In genomic region chr12:89253483-89253882, GRCh38 we compare ENCODE assay signal across 17 cellular contexts.
A peak's percentile ranks its signal among the peaks of the same experiment; 100 is the strongest.
DNase-seq lines count a peak whose midpoint lies in the region; ATAC-seq, FAIRE-seq and TF ChIP-seq lines count a peak whose summit lies in the region.
"Had no signal": no experiment of that assay in that cellular context is flagged by ENCODE, and none has a peak within 500 bp of the region (broad histone marks: within the 10 kb centered on the region; RNA-seq: fewer than 3 reads in every experiment).

No MANE protein-coding gene starts in this region.

- DNase-seq in NCI-H446 treated with DMSO at 0.1 percent for 48 hours (lab: John Stamatoyannopoulos, UW) = peak; percentile 52
- DNase-seq in endothelial cell of umbilical vein (ENCODE audit: low read depth, low spot score) = no peak
- DNase-seq in stimulated activated effector memory CD8-positive, alpha-beta T cell treated with anti-CD3 and anti-CD28 coated beads, Interleukin-12 subunit alpha, Interleukin-12 subunit beta, amount 100 ng/mL, for 72 hours (ENCODE audit: low spot score in 2 of 2) = no peak
- no peak for DNase-seq in anterior cingulate cortex (lab: John Stamatoyannopoulos, UW)
- DNase-seq in GM10266 (ENCODE audit: extremely low spot score) = no peak
- DNase-seq: BE2C; CD4-positive, alpha-beta memory T cell; DMS79; EL; GM23248 had no signal

- POLR2A ChIA-PET in HEK293 (lab: Yijun Ruan, JAX) (no interaction called here), endothelial cell of umbilical vein (lab: Charles Lee) (no interaction called here)

- H3K27ac Mint-ChIP-seq in stimulated activated effector memory CD8-positive, alpha-beta T cell treated with anti-CD3 and anti-CD28 coated beads, Interleukin-12 subunit alpha, Interleukin-12 subunit beta, amount 100 ng/mL, for 72 hours = peak overlapping the region; percentile 69
- H3K27ac Mint-ChIP-seq: CD4-positive, alpha-beta memory T cell; IgD-negative memory B cell had no signal

- no peaks in the 10 kb centered on the region for H4K20me1 ChIP-seq in endothelial cell of umbilical vein (replicated peaks; ENCODE audit: control insufficient read depth, extremely low read depth, insufficient read depth, low read length)

- dilution Hi-C loops in endothelial cell of umbilical vein (cut with MboI; ENCODE audit: extremely low pct_ligation_motif_present, low sequenced_read_pairs) = no loop called here

- H2AFZ ChIP-seq in endothelial cell of umbilical vein (ENCODE audit: low read depth, low read length) = no peak overlapping the region
- H2AFZ ChIP-seq: GM23248 had no signal

- no TSS peak for BruUV-seq in endothelial cell of umbilical vein (replicated peaks; lab: Mats Ljungman, UMichigan)

- no peak for TF ChIP-seq POLR2A in endothelial cell of umbilical vein (IDR thresholded peaks at IDR 0.05; ENCODE audit: low read depth, low read length)

- H3K79me2 ChIP-seq in endothelial cell of umbilical vein (ENCODE audit: control insufficient read depth, insufficient read depth, low read length) = no peaks in the 10 kb centered on the region

- no peak for ATAC-seq in stimulated activated effector memory CD8-positive, alpha-beta T cell treated with anti-CD3 and anti-CD28 coated beads, Interleukin-12 subunit alpha, Interleukin-12 subunit beta, amount 100 ng/mL, for 72 hours
- ATAC-seq in GM18858 (IDR thresholded peaks at IDR 0.05; ENCODE audit: unreplicated experiment) = no peak

- H3K4me3 Mint-ChIP-seq in stimulated activated effector memory CD8-positive, alpha-beta T cell treated with anti-CD3 and anti-CD28 coated beads, Interleukin-12 subunit alpha, Interleukin-12 subunit beta, amount 100 ng/mL, for 72 hours = no peak overlapping the region
- H3K4me3 Mint-ChIP-seq: CD4-positive, alpha-beta memory T cell; IgD-negative memory B cell had no signal

- intact Hi-C loops in endothelial cell of umbilical vein (cut with micrococcal nuclease) = no loop called here

- H3K9me1 ChIP-seq in endothelial cell of umbilical vein (replicated peaks; ENCODE audit: control insufficient read depth, extremely low read depth, insufficient read depth, low read length) = no peaks in the 10 kb centered on the region

- H3K4me1 ChIP-seq in HEK293 (ENCODE audit: control insufficient read depth, insufficient read depth, low read length) (no peaks in the 10 kb centered on the region), endothelial cell of umbilical vein (ENCODE audit: control insufficient read depth, extremely low read depth, insufficient read depth, low read length) (no peaks in the 10 kb centered on the region)

- no peaks in the 10 kb centered on the region for H3K9me3 ChIP-seq in HEK293 (ENCODE audit: control insufficient read depth, insufficient read depth, low read depth, low read length)
- no peaks in the 10 kb centered on the region for H3K9me3 ChIP-seq in endothelial cell of umbilical vein (replicated peaks; ENCODE audit: control insufficient read depth, insufficient read depth, low read length)
- H3K9me3 ChIP-seq: BE2C had no signal

- no peaks in the 10 kb centered on the region for H3K36me3 ChIP-seq in HEK293 (ENCODE audit: control insufficient read depth in 2 of 2, insufficient read depth in 1 of 2, low read length in 2 of 2)
- no peaks in the 10 kb centered on the region for H3K36me3 ChIP-seq in endothelial cell of umbilical vein (ENCODE audit: control insufficient read depth in 2 of 2, extremely low read depth in 1 of 2, insufficient read depth in 2 of 2, low read length in 2 of 2)
- H3K36me3 ChIP-seq: BE2C had no signal

- H3K4me1 Mint-ChIP-seq in stimulated activated effector memory CD8-positive, alpha-beta T cell treated with anti-CD3 and anti-CD28 coated beads, Interleukin-12 subunit alpha, Interleukin-12 subunit beta, amount 100 ng/mL, for 72 hours = peaks cover 46% of the 10 kb centered on the region

- H3K36me3 Mint-ChIP-seq in stimulated activated effector memory CD8-positive, alpha-beta T cell treated with anti-CD3 and anti-CD28 coated beads, Interleukin-12 subunit alpha, Interleukin-12 subunit beta, amount 100 ng/mL, for 72 hours = no peaks in the 10 kb centered on the region
- H3K36me3 Mint-ChIP-seq: CD4-positive, alpha-beta memory T cell; IgD-negative memory B cell had no signal

- no peak for FAIRE-seq in endothelial cell of umbilical vein (lab: Jason Lieb, UNC)
- FAIRE-seq: A204.1, G401.6, H54 had no signal

- H3K9me3 Mint-ChIP-seq in stimulated activated effector memory CD8-positive, alpha-beta T cell treated with anti-CD3 and anti-CD28 coated beads, Interleukin-12 subunit alpha, Interleukin-12 subunit beta, amount 100 ng/mL, for 72 hours = peaks cover 8% of the 10 kb centered on the region

- H3K27me3 ChIP-seq in endothelial cell of umbilical vein (ENCODE audit: control insufficient read depth in 2 of 2, insufficient read depth in 2 of 2, low read length in 2 of 2) = no peaks in the 10 kb centered on the region
- H3K27me3 ChIP-seq: BE2C had no signal

- no peak overlapping the region for H3K4me2 ChIP-seq in endothelial cell of umbilical vein (ENCODE audit: insufficient read depth, low read length)

- H3K4me3 ChIP-seq in HEK293 (ENCODE audit: low read depth, low read length) = no peak overlapping the region
- H3K4me3 ChIP-seq in endothelial cell of umbilical vein (replicated peaks in 1 of 3; ENCODE audit: insufficient read depth in 1 of 3, low read depth in 1 of 3, low read length in 3 of 3) = no peak overlapping the region
- H3K4me3 ChIP-seq: GM23248 had no signal

- CTCF ChIA-PET in HEK293 (lab: Yijun Ruan, JAX) = no interaction called here
- CTCF ChIA-PET in endothelial cell of umbilical vein (lab: Charles Lee) = no interaction called here

- H3K27ac ChIP-seq in HEK293 (ENCODE audit: extremely low read depth, low read depth, low read length) (no peak overlapping the region), endothelial cell of umbilical vein (ENCODE audit: insufficient read depth, low read depth, low read length) (no peak overlapping the region)
- H3K27ac ChIP-seq: C4-2B, GM23248 had no signal

- no peak for TF ChIP-seq CTCF in HEK293 (tag by site-specific recombination; IDR thresholded peaks at IDR 0.05)
- no peak for TF ChIP-seq CTCF in endothelial cell of umbilical vein (IDR thresholded peaks at IDR 0.05; ENCODE audit: extremely low read depth in 1 of 2, insufficient read depth in 1 of 2, low read depth in 1 of 2, low read length in 2 of 2)
- TF ChIP-seq CTCF in GM10266 (IDR thresholded peaks at IDR 0.05; ENCODE audit: control insufficient read depth, insufficient read depth, low read depth, missing control alignments) = no peak

- no peak overlapping the region for H3K9ac ChIP-seq in endothelial cell of umbilical vein (replicated peaks; ENCODE audit: extremely low read depth, insufficient read depth, low read length)
- H3K9ac ChIP-seq: GM23248 had no signal

TF ChIP-seq in HEK293, 187 proteins besides CTCF, POLR2A, EP300 and RAD21 (continues in another document):
- no peak for TF ChIP-seq WT1 (tag by site-specific recombination; IDR thresholded peaks at IDR 0.05)
- TF ChIP-seq ZNF571 (tag by site-specific recombination; IDR thresholded peaks at IDR 0.05) = no peak
- no peak for TF ChIP-seq ZNF830 (tag by site-specific recombination; IDR thresholded peaks at IDR 0.05; ENCODE audit: low read depth)
- TF ChIP-seq BCL6B (tag by site-specific recombination; IDR thresholded peaks at IDR 0.05) = 0 out of 2 replicates have a peak, but pooled peaks have one; percentile 32

TF ChIP-seq in endothelial cell of umbilical vein, 7 proteins besides CTCF, POLR2A, EP300 and RAD21:
- TF ChIP-seq FOS (IDR thresholded peaks at IDR 0.05; ENCODE audit: borderline replicate concordance, insufficient read depth, low read length) (peak; percentile 16), EZH2 (IDR thresholded peaks at IDR 0.05; ENCODE audit: borderline replicate concordance, low read depth, low read length, severe bottlenecking) (no peak), MYC (IDR thresholded peaks at IDR 0.05; ENCODE audit: low read depth, low read length) (no peak), GATA2 (IDR thresholded peaks at IDR 0.05; ENCODE audit: insufficient read depth, insufficient read length, low read depth, low read length) (no peak), JUN (IDR thresholded peaks at IDR 0.05; ENCODE audit: borderline replicate concordance, insufficient read depth, insufficient read length, low read depth) (no peak), MAX (IDR thresholded peaks at IDR 0.05; ENCODE audit: insufficient read depth, insufficient read length) (no peak)
TF ChIP-seq in endothelial cell of umbilical vein: peak in this region for 1.
